ENCODE assay signal across 15 cellular contexts in genomic region chr17:69812240-69812837, GRCh38.
DNase-seq lines count a peak whose midpoint lies in the region; ATAC-seq and TF ChIP-seq lines count a peak whose summit lies in the region.
"Had no signal": no experiment of that assay in that cellular context is flagged by ENCODE, and none has a peak within 500 bp of the region (broad histone marks: within the 10 kb centered on the region; RNA-seq: fewer than 3 reads in every experiment).

No MANE protein-coding gene starts in this region.

- H3K14ac ChIP-seq in mesenchymal stem cell (ENCODE audit: low read length in 2 of 2), result no peak overlapping the region

- H3K23ac ChIP-seq in mesenchymal stem cell (ENCODE audit: low read length in 2 of 2), result no peak overlapping the region

- H3K18ac ChIP-seq in mesenchymal stem cell (ENCODE audit: low read depth in 1 of 2, low read length in 2 of 2), result no peak overlapping the region

- H3K4me3 Mint-ChIP-seq in activated naive CD4-positive, alpha-beta T cell treated with anti-CD3 and anti-CD28 coated beads, Interleukin-2, amount 10 ng/mL, durations not matched to agents 7 days and 5 days, result no peak overlapping the region
- H3K4me3 Mint-ChIP-seq: CD8-positive, alpha-beta T cell had no signal

- POLR2A ChIA-PET in RWPE1 (lab: Yijun Ruan, JAX; ENCODE audit: low non-redundant PET), result no interaction called here
- POLR2A ChIA-PET in SK-N-SH (lab: Yijun Ruan, JAX), result no interaction called here

- DNase-seq in ELR (ENCODE audit: low read depth), result peak; percentile 21
- peak; percentile 33 for DNase-seq in RWPE1 (ENCODE audit: low spot score)
- DNase-seq in mesenchymal stem cell, result peak; percentile 22
- no peak for DNase-seq in SW480 (ENCODE audit: low spot score)
- DNase-seq in activated naive CD4-positive, alpha-beta T cell treated with anti-CD3 and anti-CD28 coated beads, Interleukin-2, amount 10 ng/mL, durations not matched to agents 7 days and 5 days, result no peak
- DNase-seq in SK-N-SH, result no peak
- DNase-seq in OCI-M2 (lab: John Stamatoyannopoulos, UW; ENCODE audit: unreplicated experiment), result no peak
- DNase-seq: BE2C; CD8-positive, alpha-beta T cell; NCI-H1436 treated with DMSO at 0.1 percent for 48 hours; NCI-H2081; NCI-H526 treated with DMSO at 0.1 percent for 48 hours; SHP77 had no signal

- H3K9ac ChIP-seq in mesenchymal stem cell (ENCODE audit: low read length) (no peak overlapping the region), SK-N-SH (no peak overlapping the region)

- H3K79me1 ChIP-seq in mesenchymal stem cell (replicated peaks; ENCODE audit: low read length, poor library complexity, severe bottlenecking), result no peaks in the 10 kb centered on the region

- TF ChIP-seq CTCF in RWPE1 (conservative IDR thresholded peaks at IDR 0.05; ENCODE audit: low read depth) (no peak), SK-N-SH (IDR thresholded peaks at IDR 0.05) (no peak)

- H3K4me1 Mint-ChIP-seq in activated naive CD4-positive, alpha-beta T cell treated with anti-CD3 and anti-CD28 coated beads, Interleukin-2, amount 10 ng/mL, durations not matched to agents 7 days and 5 days, result no peaks in the 10 kb centered on the region

- no peaks in the 10 kb centered on the region for H3K36me3 Mint-ChIP-seq in activated naive CD4-positive, alpha-beta T cell treated with anti-CD3 and anti-CD28 coated beads, Interleukin-2, amount 10 ng/mL, durations not matched to agents 7 days and 5 days
- H3K36me3 Mint-ChIP-seq: CD8-positive, alpha-beta T cell had no signal

- peak; percentile 57 for ATAC-seq in esophagus mucosa
- ATAC-seq: CD8-positive, alpha-beta T cell had no signal

- H3K4me3 ChIP-seq in mesenchymal stem cell (ENCODE audit: insufficient read depth in 1 of 2, low read depth in 1 of 2, low read length in 2 of 2) (no peak overlapping the region), SK-N-SH (ENCODE audit: low read depth in 2 of 2, low read length in 1 of 2) (no peak overlapping the region)
- H3K4me3 ChIP-seq: HAP-1 had no signal

- peaks cover 6% of the 10 kb centered on the region for H3K9me3 Mint-ChIP-seq in activated naive CD4-positive, alpha-beta T cell treated with anti-CD3 and anti-CD28 coated beads, Interleukin-2, amount 10 ng/mL, durations not matched to agents 7 days and 5 days
- H3K9me3 Mint-ChIP-seq: CD8-positive, alpha-beta T cell had no signal

- H2BK12ac ChIP-seq in mesenchymal stem cell (ENCODE audit: low read length in 2 of 2), result no peak overlapping the region

- no peak overlapping the region for H3K4me2 ChIP-seq in mesenchymal stem cell (ENCODE audit: low read length, poor library complexity, severe bottlenecking)
- no peak overlapping the region for H3K4me2 ChIP-seq in SK-N-SH

- H4K8ac ChIP-seq in mesenchymal stem cell (ENCODE audit: low read length), result no peak overlapping the region

- no peak for TF ChIP-seq EP300 in SK-N-SH (IDR thresholded peaks at IDR 0.05; ENCODE audit: borderline replicate concordance in 1 of 2, low read depth in 1 of 2, low read length in 1 of 2)

- H2AFZ ChIP-seq in mesenchymal stem cell (ENCODE audit: low read depth, low read length) (no peak overlapping the region), SK-N-SH (ENCODE audit: low read depth) (no peak overlapping the region)

- TF ChIP-seq RAD21 in SK-N-SH (IDR thresholded peaks at IDR 0.05; ENCODE audit: low read length), result no peak

- H3K9me3 ChIP-seq in mesenchymal stem cell (ENCODE audit: control insufficient read depth, low read length) (no peaks in the 10 kb centered on the region), SK-N-SH (no peaks in the 10 kb centered on the region)
- H3K9me3 ChIP-seq: BE2C, HAP-1 had no signal

- no peak overlapping the region for H2AK5ac ChIP-seq in mesenchymal stem cell (ENCODE audit: low read length, severe bottlenecking)

- H3K4me1 ChIP-seq in mesenchymal stem cell (ENCODE audit: control insufficient read depth, insufficient read depth, low read depth, low read length) (no peaks in the 10 kb centered on the region), SK-N-SH (ENCODE audit: control insufficient read depth in 1 of 2, insufficient read depth in 2 of 2, low read depth in 1 of 2, low read length in 1 of 2) (no peaks in the 10 kb centered on the region; a peak in 1 of 4 replicates)
- H3K4me1 ChIP-seq: BE2C, HAP-1 had no signal

- H3K27ac ChIP-seq in RWPE1 (no peak overlapping the region), mesenchymal stem cell (ENCODE audit: low read length, poor library complexity, severe bottlenecking) (no peak overlapping the region), SK-N-SH (ENCODE audit: low read depth in 2 of 2, low read length in 1 of 2) (no peak overlapping the region)

- no peak overlapping the region for H3K27ac Mint-ChIP-seq in activated naive CD4-positive, alpha-beta T cell treated with anti-CD3 and anti-CD28 coated beads, Interleukin-2, amount 10 ng/mL, durations not matched to agents 7 days and 5 days
- H3K27ac Mint-ChIP-seq: CD8-positive, alpha-beta T cell had no signal

- no peak overlapping the region for H2BK5ac ChIP-seq in mesenchymal stem cell (ENCODE audit: low read depth, low read length, poor library complexity, severe bottlenecking)

- H3K27me3 ChIP-seq in mesenchymal stem cell (ENCODE audit: control insufficient read depth in 1 of 2, insufficient read depth in 1 of 2, low read length in 2 of 2) (no peaks in the 10 kb centered on the region), SK-N-SH (ENCODE audit: insufficient read depth) (no peaks in the 10 kb centered on the region)
- H3K27me3 ChIP-seq: BE2C had no signal

- H3K9me2 ChIP-seq in SK-N-SH, result no peaks in the 10 kb centered on the region

- no peaks in the 10 kb centered on the region for H3K79me2 ChIP-seq in SK-N-SH (ENCODE audit: insufficient read depth)

- H3F3A ChIP-seq in SK-N-SH (replicated peaks; ENCODE audit: insufficient read depth), result no peaks in the 10 kb centered on the region

- no peaks in the 10 kb centered on the region for H3K27me3 Mint-ChIP-seq in activated naive CD4-positive, alpha-beta T cell treated with anti-CD3 and anti-CD28 coated beads, Interleukin-2, amount 10 ng/mL, durations not matched to agents 7 days and 5 days

- no peaks in the 10 kb centered on the region for H3K36me3 ChIP-seq in mesenchymal stem cell (ENCODE audit: control insufficient read depth in 1 of 2, insufficient read depth in 2 of 2, low read depth in 1 of 2, low read length in 2 of 2)
- H3K36me3 ChIP-seq in SK-N-SH (replicated peaks in 1 of 2; ENCODE audit: control insufficient read depth in 1 of 2, insufficient read depth in 2 of 2, low read length in 1 of 2), result no peaks in the 10 kb centered on the region
- H3K36me3 ChIP-seq: BE2C, HAP-1 had no signal

- no peak overlapping the region for H4K91ac ChIP-seq in mesenchymal stem cell (ENCODE audit: low read length)

- H2BK15ac ChIP-seq in mesenchymal stem cell (ENCODE audit: low read depth, poor library complexity, severe bottlenecking), result no peak overlapping the region

- H3K4ac ChIP-seq in mesenchymal stem cell (ENCODE audit: low read depth in 1 of 2, low read length in 2 of 2), result no peak overlapping the region

- CTCF ChIA-PET in RWPE1 (lab: Yijun Ruan, JAX), result no interaction called here
- CTCF ChIA-PET in activated naive CD4-positive, alpha-beta T cell treated with anti-CD3 and anti-CD28 coated beads, Interleukin-2, amount 10 ng/mL, durations not matched to agents 7 days and 5 days (lab: Charles Lee), result no interaction called here
- CTCF ChIA-PET in SK-N-SH (lab: Yijun Ruan, JAX), result interaction anchor here (1.1 kb wide), 1 partner anchor 40 kb away, joined by 3 read pairs; no protein-coding TSS in a partner anchor

- WGBS in mesenchymal stem cell, result 80% methylated on average over 4 of the region's 4 CpGs
- WGBS in SK-N-SH (ENCODE audit: low lambda C conversion rate), result 68% methylated on average over 4 of the region's 4 CpGs

- no peaks in the 10 kb centered on the region for H4K20me1 ChIP-seq in SK-N-SH (ENCODE audit: insufficient read depth)

- no peak overlapping the region for H2BK120ac ChIP-seq in mesenchymal stem cell (ENCODE audit: low read depth, low read length)

TF ChIP-seq in SK-N-SH, 30 proteins besides CTCF, POLR2A, EP300 and RAD21 (continues in another document):
- TF ChIP-seq REST (IDR thresholded peaks at IDR 0.05; ENCODE audit: low read depth, low read length), result no peak
- TF ChIP-seq USF2 (IDR thresholded peaks at IDR 0.05; ENCODE audit: borderline replicate concordance, low read depth, low read length), result no peak
- TF ChIP-seq RFX5 (IDR thresholded peaks at IDR 0.05; ENCODE audit: low read length), result no peak

Comparison
In these comparisons a context has a peak if more than half of its experiments do, and no peak if none do; other contexts are left out.
1. DNase-seq: peak in ELR (single experiment), RWPE1 (single experiment) and mesenchymal stem cell (single experiment); none in SW480 (single experiment), activated naive CD4-positive, alpha-beta T cell treated with anti-CD3 and anti-CD28 coated beads, Interleukin-2, amount 10 ng/mL, durations not matched to agents 7 days and 5 days (single experiment), SK-N-SH (single experiment) and OCI-M2 (single experiment).